Comparison of ENCODE assay signal across 8 cellular contexts in genomic region chr10:91034494-91035157, GRCh38.
DNase-seq lines count a peak whose midpoint lies in the region; ATAC-seq and TF ChIP-seq lines count a peak whose summit lies in the region.

No MANE protein-coding gene starts in this region.

- H3K36me3 ChIP-seq in BLaER1 (no peaks in the 10 kb centered on the region), MG63 (no peaks in the 10 kb centered on the region)

- H3K9me3 ChIP-seq in BLaER1 (no peaks in the 10 kb centered on the region), MG63 (no peaks in the 10 kb centered on the region)

- no peak overlapping the region for H3K27ac ChIP-seq in BLaER1
- peak overlapping the region in 1 of 2 donors; percentile 56 for H3K27ac ChIP-seq in coronary artery

- H3K4me3 ChIP-seq in BLaER1 (no peak overlapping the region), MG63 (no peak overlapping the region), coronary artery (no peak overlapping the region)

- H3K4me2 ChIP-seq in BLaER1: 0 out of 2 replicates have a peak overlapping the region, but pooled peaks have one; percentile 37

- DNase-seq in MG63: peak; percentile 8
- peak; percentile 75 for DNase-seq in coronary artery (ENCODE audit: low spot score)
- peak; percentile 62 for DNase-seq in midbrain (lab: John Stamatoyannopoulos, UW)
- DNase-seq in ACHN: no peak

- peaks cover 11% of the 10 kb centered on the region for H3K4me1 ChIP-seq in BLaER1

- in situ Hi-C loops in ACHN (cut with HindIII; ENCODE audit: low pct_ligation_motif_present, low pct_unique_long_range_greater_than_20kb, low sequenced_read_pairs): no loop called here

- TF ChIP-seq CTCF in coronary artery (IDR thresholded peaks at IDR 0.05): no peak

- no peak overlapping the region for H3K9ac ChIP-seq in BLaER1

- ATAC-seq in HG02981 (IDR thresholded peaks at IDR 0.05; ENCODE audit: unreplicated experiment) (no peak), HG02571 (IDR thresholded peaks at IDR 0.05; ENCODE audit: unreplicated experiment) (no peak), HG02973 (IDR thresholded peaks at IDR 0.05; ENCODE audit: unreplicated experiment) (no peak)

- no peaks in the 10 kb centered on the region for H4K20me1 ChIP-seq in BLaER1

- no peaks in the 10 kb centered on the region for H3K27me3 ChIP-seq in BLaER1
- no peaks in the 10 kb centered on the region; the same call in 1 of the 2 replicates for H3K27me3 ChIP-seq in MG63
